Comparison of ENCODE assay signal across 9 cellular contexts in the genomic region with DNA sequence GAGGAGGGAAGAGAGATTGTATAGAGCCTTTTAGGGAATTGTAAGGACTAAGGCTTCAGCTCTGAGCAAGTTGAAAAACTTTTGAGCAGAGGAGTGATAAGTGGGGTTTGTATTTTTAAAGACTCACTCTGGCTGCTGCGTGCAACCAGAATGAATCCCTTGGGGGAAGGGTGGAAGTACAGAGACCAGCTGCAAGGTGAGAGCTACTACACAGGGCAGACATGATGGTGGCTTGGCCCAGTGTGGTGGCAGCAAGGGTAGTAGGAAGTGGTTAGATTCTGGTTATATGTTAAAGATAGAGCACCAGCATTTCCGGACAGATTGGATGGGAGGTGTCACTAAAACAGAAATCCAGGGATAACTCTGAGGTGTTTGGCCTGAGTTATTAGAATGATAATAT. TPM values are rescaled to one million over a fixed set of nuclear protein-coding genes. Genes with fewer than 3 reads are reported as not detected.
DNase-seq lines count a peak whose midpoint lies in the region; ATAC-seq and TF ChIP-seq lines count a peak whose summit lies in the region.
"Had no signal": no experiment of that assay in that cellular context is flagged by ENCODE, and none has a peak within 500 bp of the region (broad histone marks: within the 10 kb centered on the region; RNA-seq: fewer than 3 reads in every experiment).

No MANE protein-coding gene starts in this region.

- no TSS peak for BruUV-seq in Calu3 (replicated peaks; lab: Mats Ljungman, UMichigan)

- 68 to 82% methylated on average over 2 of the region's 2 CpGs for WGBS in body of pancreas, 2 donors

- H3K36me3 Mint-ChIP-seq in Calu3 (ENCODE audit: insufficient read depth, unreplicated experiment) = peaks cover 16% of the 10 kb centered on the region
- H3K36me3 Mint-ChIP-seq in activated B cell treated with CpG ODN at 0.5 μM for 24 hours (ENCODE audit: low read depth) = no peaks in the 10 kb centered on the region
- no peaks in the 10 kb centered on the region for H3K36me3 Mint-ChIP-seq in WTC11
- H3K36me3 Mint-ChIP-seq: CD8-positive, alpha-beta memory T cell had no signal

- TF ChIP-seq CTCF in Calu3 (IDR thresholded peaks at IDR 0.05; ENCODE audit: unreplicated experiment) (no peak), activated B cell treated with CpG ODN at 0.5 μM for 24 hours (IDR thresholded peaks at IDR 0.05) (no peak), body of pancreas (IDR thresholded peaks at IDR 0.05) (no peak), WTC11 (IDR thresholded peaks at IDR 0.05) (no peak)

- no peak for TF ChIP-seq POLR2A in body of pancreas (IDR thresholded peaks at IDR 0.05)

- H3K4me3 ChIP-seq in body of pancreas = no peak overlapping the region

- peaks cover 66% of the 10 kb centered on the region for H3K4me1 Mint-ChIP-seq in Calu3 (ENCODE audit: low read depth, unreplicated experiment)
- peaks cover 40% of the 10 kb centered on the region for H3K4me1 Mint-ChIP-seq in activated B cell treated with CpG ODN at 0.5 μM for 24 hours
- H3K4me1 Mint-ChIP-seq in WTC11 = peaks cover 12% of the 10 kb centered on the region
- H3K4me1 Mint-ChIP-seq: CD8-positive, alpha-beta memory T cell had no signal

- no peaks in the 10 kb centered on the region for H3K36me3 ChIP-seq in body of pancreas (replicated peaks in 1 of 2; ENCODE audit: insufficient read depth in 1 of 2, low read depth in 2 of 2)

- H3K27ac Mint-ChIP-seq in Calu3 (ENCODE audit: unreplicated experiment) (peak overlapping the region; percentile 22), activated B cell treated with CpG ODN at 0.5 μM for 24 hours (peak overlapping the region; percentile 82), WTC11 (no peak overlapping the region)
- H3K27ac Mint-ChIP-seq: CD8-positive, alpha-beta memory T cell had no signal

- H3K27me3 ChIP-seq in body of pancreas = no peaks in the 10 kb centered on the region

- H3K9me3 ChIP-seq in body of pancreas = no peaks in the 10 kb centered on the region

- no peak overlapping the region for H3K27ac ChIP-seq in body of pancreas

- POLR2A ChIA-PET in activated B cell treated with CpG ODN at 0.5 μM for 24 hours (lab: Charles Lee) (interaction anchor here (0.7 to 1.5 kb wide), 5 partner anchors 9 to 35 kb away, joined by 3 to 14 read pairs (median 4); no protein-coding TSS in a partner anchor), WTC11 (lab: Charles Lee) (no interaction called here)

- H3K4me3 Mint-ChIP-seq in Calu3 (ENCODE audit: low read depth, unreplicated experiment) (no peak overlapping the region), activated B cell treated with CpG ODN at 0.5 μM for 24 hours (peak overlapping the region; percentile 59), WTC11 (no peak overlapping the region)
- H3K4me3 Mint-ChIP-seq: CD8-positive, alpha-beta memory T cell had no signal

- intact Hi-C loops in Calu3 (cut with micrococcal nuclease; ENCODE audit: unreplicated experiment) = no loop called here
- intact Hi-C loops in activated B cell treated with CpG ODN at 0.5 μM for 24 hours (cut with micrococcal nuclease) = loop anchor here (1.0 to 5.0 kb wide), 2 partner anchors 10 to 37 kb away; a partner anchor contains a TSS
- intact Hi-C loops in body of pancreas (cut with DNase I) = no loop called here

- peaks cover 10% of the 10 kb centered on the region for H3K4me1 ChIP-seq in body of pancreas

- DNase-seq in Calu3 = no peak
- no peak for DNase-seq in activated B cell treated with CpG ODN at 0.5 μM for 24 hours
- no peak for DNase-seq in body of pancreas
- no peak for DNase-seq in SHP77 (lab: John Stamatoyannopoulos, UW)
- no peak for DNase-seq in NCI-H226
- no peak for DNase-seq in WTC11 (ENCODE audit: low spot score)
- DNase-seq: CD8-positive, alpha-beta memory T cell had no signal

- H3K9me3 Mint-ChIP-seq in Calu3 (ENCODE audit: low read depth, unreplicated experiment) (no peaks in the 10 kb centered on the region), activated B cell treated with CpG ODN at 0.5 μM for 24 hours (no peaks in the 10 kb centered on the region), WTC11 (0 out of 2 replicates have a peak, but pooled peaks cover 3% of the 10 kb centered on the region)

- H3K27me3 Mint-ChIP-seq in Calu3 (ENCODE audit: unreplicated experiment) (no peaks in the 10 kb centered on the region), activated B cell treated with CpG ODN at 0.5 μM for 24 hours (no peaks in the 10 kb centered on the region), WTC11 (ENCODE audit: low read depth) (no peaks in the 10 kb centered on the region)

- CTCF ChIA-PET in Calu3 (lab: Charles Lee) = no interaction called here
- CTCF ChIA-PET in activated B cell treated with CpG ODN at 0.5 μM for 24 hours (lab: Charles Lee) = interaction anchor here (1.5 kb wide), 1 partner anchor 55 kb away, joined by 8 read pairs; no protein-coding TSS in a partner anchor
- CTCF ChIA-PET in WTC11 (lab: Charles Lee) = no interaction called here

- ATAC-seq in GM19455 (IDR thresholded peaks at IDR 0.05; ENCODE audit: unreplicated experiment) (peak; percentile 84), HG03139 (IDR thresholded peaks at IDR 0.05; ENCODE audit: unreplicated experiment) (peak; percentile 99), activated B cell treated with CpG ODN at 0.5 μM for 24 hours (ENCODE audit: low read depth) (peak; percentile 99), body of pancreas (no peak), WTC11 (no peak)

TF ChIP-seq in WTC11, 78 proteins besides CTCF, POLR2A, EP300 and RAD21 (continues in another document):
- TF ChIP-seq, protein P1, sequence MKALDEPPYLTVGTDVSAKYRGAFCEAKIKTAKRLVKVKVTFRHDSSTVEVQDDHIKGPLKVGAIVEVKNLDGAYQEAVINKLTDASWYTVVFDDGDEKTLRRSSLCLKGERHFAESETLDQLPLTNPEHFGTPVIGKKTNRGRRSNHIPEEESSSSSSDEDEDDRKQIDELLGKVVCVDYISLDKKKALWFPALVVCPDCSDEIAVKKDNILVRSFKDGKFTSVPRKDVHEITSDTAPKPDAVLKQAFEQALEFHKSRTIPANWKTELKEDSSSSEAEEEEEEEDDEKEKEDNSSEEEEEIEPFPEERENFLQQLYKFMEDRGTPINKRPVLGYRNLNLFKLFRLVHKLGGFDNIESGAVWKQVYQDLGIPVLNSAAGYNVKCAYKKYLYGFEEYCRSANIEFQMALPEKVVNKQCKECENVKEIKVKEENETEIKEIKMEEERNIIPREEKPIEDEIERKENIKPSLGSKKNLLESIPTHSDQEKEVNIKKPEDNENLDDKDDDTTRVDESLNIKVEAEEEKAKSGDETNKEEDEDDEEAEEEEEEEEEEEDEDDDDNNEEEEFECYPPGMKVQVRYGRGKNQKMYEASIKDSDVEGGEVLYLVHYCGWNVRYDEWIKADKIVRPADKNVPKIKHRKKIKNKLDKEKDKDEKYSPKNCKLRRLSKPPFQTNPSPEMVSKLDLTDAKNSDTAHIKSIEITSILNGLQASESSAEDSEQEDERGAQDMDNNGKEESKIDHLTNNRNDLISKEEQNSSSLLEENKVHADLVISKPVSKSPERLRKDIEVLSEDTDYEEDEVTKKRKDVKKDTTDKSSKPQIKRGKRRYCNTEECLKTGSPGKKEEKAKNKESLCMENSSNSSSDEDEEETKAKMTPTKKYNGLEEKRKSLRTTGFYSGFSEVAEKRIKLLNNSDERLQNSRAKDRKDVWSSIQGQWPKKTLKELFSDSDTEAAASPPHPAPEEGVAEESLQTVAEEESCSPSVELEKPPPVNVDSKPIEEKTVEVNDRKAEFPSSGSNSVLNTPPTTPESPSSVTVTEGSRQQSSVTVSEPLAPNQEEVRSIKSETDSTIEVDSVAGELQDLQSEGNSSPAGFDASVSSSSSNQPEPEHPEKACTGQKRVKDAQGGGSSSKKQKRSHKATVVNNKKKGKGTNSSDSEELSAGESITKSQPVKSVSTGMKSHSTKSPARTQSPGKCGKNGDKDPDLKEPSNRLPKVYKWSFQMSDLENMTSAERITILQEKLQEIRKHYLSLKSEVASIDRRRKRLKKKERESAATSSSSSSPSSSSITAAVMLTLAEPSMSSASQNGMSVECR (CRISPR knock-in tag; IDR thresholded peaks at IDR 0.05; ENCODE audit: borderline replicate concordance) = no peak
- no peak for TF ChIP-seq SMAD3 (CRISPR knock-in tag; IDR thresholded peaks at IDR 0.05; ENCODE audit: borderline replicate concordance)
- TF ChIP-seq, protein P2, sequence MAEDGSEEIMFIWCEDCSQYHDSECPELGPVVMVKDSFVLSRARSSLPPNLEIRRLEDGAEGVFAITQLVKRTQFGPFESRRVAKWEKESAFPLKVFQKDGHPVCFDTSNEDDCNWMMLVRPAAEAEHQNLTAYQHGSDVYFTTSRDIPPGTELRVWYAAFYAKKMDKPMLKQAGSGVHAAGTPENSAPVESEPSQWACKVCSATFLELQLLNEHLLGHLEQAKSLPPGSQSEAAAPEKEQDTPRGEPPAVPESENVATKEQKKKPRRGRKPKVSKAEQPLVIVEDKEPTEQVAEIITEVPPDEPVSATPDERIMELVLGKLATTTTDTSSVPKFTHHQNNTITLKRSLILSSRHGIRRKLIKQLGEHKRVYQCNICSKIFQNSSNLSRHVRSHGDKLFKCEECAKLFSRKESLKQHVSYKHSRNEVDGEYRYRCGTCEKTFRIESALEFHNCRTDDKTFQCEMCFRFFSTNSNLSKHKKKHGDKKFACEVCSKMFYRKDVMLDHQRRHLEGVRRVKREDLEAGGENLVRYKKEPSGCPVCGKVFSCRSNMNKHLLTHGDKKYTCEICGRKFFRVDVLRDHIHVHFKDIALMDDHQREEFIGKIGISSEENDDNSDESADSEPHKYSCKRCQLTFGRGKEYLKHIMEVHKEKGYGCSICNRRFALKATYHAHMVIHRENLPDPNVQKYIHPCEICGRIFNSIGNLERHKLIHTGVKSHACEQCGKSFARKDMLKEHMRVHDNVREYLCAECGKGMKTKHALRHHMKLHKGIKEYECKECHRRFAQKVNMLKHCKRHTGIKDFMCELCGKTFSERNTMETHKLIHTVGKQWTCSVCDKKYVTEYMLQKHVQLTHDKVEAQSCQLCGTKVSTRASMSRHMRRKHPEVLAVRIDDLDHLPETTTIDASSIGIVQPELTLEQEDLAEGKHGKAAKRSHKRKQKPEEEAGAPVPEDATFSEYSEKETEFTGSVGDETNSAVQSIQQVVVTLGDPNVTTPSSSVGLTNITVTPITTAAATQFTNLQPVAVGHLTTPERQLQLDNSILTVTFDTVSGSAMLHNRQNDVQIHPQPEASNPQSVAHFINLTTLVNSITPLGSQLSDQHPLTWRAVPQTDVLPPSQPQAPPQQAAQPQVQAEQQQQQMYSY (CRISPR knock-in tag; IDR thresholded peaks at IDR 0.05) = no peak

RNA-seq across cellular contexts. Expression of a gene that starts 10.1 kb away (rescaled TPM):
- 135 and 145 TPM in 2 replicates for total RNA-seq in Calu3 (2022)
- total RNA-seq in activated B cell treated with CpG ODN at 0.5 μM for 24 hours = 49.2 and 49.6 TPM in 2 replicates
- total RNA-seq in body of pancreas = 10 to 100 TPM; 13.2 to 24.4 TPM
- total RNA-seq in WTC11 (2021) = 37.9 to 59.9 TPM (median 40.6 TPM) in 3 replicates

Comparison
In these comparisons a context has a peak if more than half of its experiments do, and no peak if none do; other contexts are left out.
1. ATAC-seq: peak in GM19455 (single experiment), HG03139 (single experiment) and activated B cell treated with CpG ODN at 0.5 μM for 24 hours (single experiment); none in body of pancreas (single experiment) and WTC11 (single experiment).